ENCODE assay signal across 24 cellular contexts in genomic region chrX:21207080-21207479, GRCh38.
"Had no signal": no experiment of that assay in that cellular context is flagged by ENCODE, and none has a peak within 500 bp of the region (broad histone marks: within the 10 kb centered on the region; RNA-seq: fewer than 3 reads in every experiment).

No MANE protein-coding gene starts in this region.

- H3K27ac Mint-ChIP-seq: immature natural killer cell; mesothelial cell of epicardium; naive B cell; naive thymus-derived CD8-positive, alpha-beta T cell had no signal

- H3K4me3 ChIP-seq: coronary artery, dorsolateral prefrontal cortex, esophagus muscularis mucosa, gastroesophageal sphincter, heart left ventricle, hepatocyte, left lung, lower lobe of right lung, mucosa of descending colon had no signal

- H3K4me2 ChIP-seq: hepatocyte had no signal

- H2AFZ ChIP-seq: hepatocyte had no signal

- H3K4me1 Mint-ChIP-seq: immature natural killer cell; mesothelial cell of epicardium; naive B cell; naive thymus-derived CD8-positive, alpha-beta T cell had no signal

- H3K27ac ChIP-seq: coronary artery, dorsolateral prefrontal cortex, esophagus muscularis mucosa, foreskin keratinocyte, gastroesophageal sphincter, heart left ventricle, hepatocyte, left lung, lower lobe of right lung had no signal

- H3K36me3 Mint-ChIP-seq: immature natural killer cell had no signal

- H3K79me2 ChIP-seq: hepatocyte had no signal

- H3K9me3 ChIP-seq: gastroesophageal sphincter, lower lobe of right lung, mucosa of descending colon had no signal

- H3K4me3 Mint-ChIP-seq: immature natural killer cell; mesothelial cell of epicardium; naive B cell; naive thymus-derived CD8-positive, alpha-beta T cell had no signal

- H3K4me1 ChIP-seq: esophagus muscularis mucosa, foreskin keratinocyte, gastroesophageal sphincter, heart left ventricle, left lung, lower lobe of right lung had no signal

- DNase-seq: dermis blood vessel endothelial cell; dorsolateral prefrontal cortex; effector CD4-positive, alpha-beta T cell; effector memory CD4-positive, alpha-beta T cell; foreskin keratinocyte; heart left ventricle; hypothalamus; immature natural killer cell; islet precursor cell; left cardiac atrium; left lung; left ventricle myocardium superior; lower lobe of right lung; mesenchymal stem cell; mucosa of descending colon; naive B cell; naive thymus-derived CD8-positive, alpha-beta T cell had no signal

- ATAC-seq: foreskin keratinocyte; gastroesophageal sphincter; heart left ventricle; left cardiac atrium; left lung; left ventricle myocardium superior; lower lobe of right lung; mucosa of descending colon; naive thymus-derived CD8-positive, alpha-beta T cell had no signal

- H3K27me3 ChIP-seq: esophagus muscularis mucosa, foreskin keratinocyte, gastroesophageal sphincter, heart left ventricle, hepatocyte, left lung had no signal

- H3K36me3 ChIP-seq: esophagus muscularis mucosa, gastroesophageal sphincter, heart left ventricle, left lung, lower lobe of right lung had no signal

- H3K27me3 Mint-ChIP-seq: naive B cell had no signal

- FAIRE-seq: endothelial cell of umbilical vein, frontal cortex had no signal
